25 cellular contexts compared by ENCODE assay signal in genomic region chr13:46531953-46532352, GRCh38. TPM values are rescaled to one million over a fixed set of nuclear protein-coding genes. Genes with fewer than 3 reads are reported as not detected.
DNase-seq lines count a peak whose midpoint lies in the region; ATAC-seq, FAIRE-seq and TF ChIP-seq lines count a peak whose summit lies in the region.
"Had no signal": no experiment of that assay in that cellular context is flagged by ENCODE, and none has a peak within 500 bp of the region (broad histone marks: within the 10 kb centered on the region; RNA-seq: fewer than 3 reads in every experiment).

No MANE protein-coding gene starts in this region.

- H3K27ac Mint-ChIP-seq in chondrocyte (ENCODE audit: unreplicated experiment) = no peak overlapping the region
- H3K27ac Mint-ChIP-seq: activated naive CD8-positive, alpha-beta T cell; B cell; dendritic cell treated with granulocyte-macrophage colony-stimulating factor and Interleukin-4, amounts not matched to agents 40 ng/mL and 50 ng/mL, for 4 days; naive thymus-derived CD8-positive, alpha-beta T cell had no signal

- no peaks in the 10 kb centered on the region for H3K79me2 ChIP-seq in GM12878 (ENCODE audit: control insufficient read depth, insufficient read depth, low read length)

- peak overlapping the region; percentile 59 for H2AFZ ChIP-seq in GM12878 (ENCODE audit: control insufficient read depth, low read depth, low read length)

- TF ChIP-seq CTCF in A549 (IDR thresholded peaks at IDR 0.05) (no peak), GM12878 (IDR thresholded peaks at IDR 0.05 in 2 of 3, conservative IDR thresholded peaks at IDR 0.05 in 1 of 3; ENCODE audit: control insufficient read depth in 2 of 3, extremely low read depth in 1 of 3, insufficient read depth in 1 of 3, low read depth in 3 of 3, low read length in 3 of 3) (no peak), chondrocyte (IDR thresholded peaks at IDR 0.05) (no peak)

- no peaks in the 10 kb centered on the region for H3K27me3 Mint-ChIP-seq in chondrocyte (ENCODE audit: low read depth)

- no peak for TF ChIP-seq RAD21 in A549 (conservative IDR thresholded peaks at IDR 0.05 in 1 of 2, IDR thresholded peaks at IDR 0.05 in 1 of 2)
- TF ChIP-seq RAD21 in GM12878 (IDR thresholded peaks at IDR 0.05; ENCODE audit: insufficient read depth, low read depth, low read length) = no peak

- TF ChIP-seq POLR2A in A549 (IDR thresholded peaks at IDR 0.05; ENCODE audit: low read length) (no peak), GM12878 (IDR thresholded peaks at IDR 0.05; ENCODE audit: low read depth, low read length) (no peak)

- 50% methylated on average over 3 of the region's 3 CpGs for WGBS in A549 (ENCODE audit: missing lambda C conversion rate)
- 32% methylated on average over 3 of the region's 3 CpGs for WGBS in GM12878 (ENCODE audit: insufficient coverage, insufficient replicate concordance, low lambda C conversion rate, missing lambda C conversion rate)

- in situ Hi-C loops in GM12878 (cut with MboI) = no loop called here

- TF ChIP-seq EP300 in A549 (IDR thresholded peaks at IDR 0.05) (no peak), GM12878 (IDR thresholded peaks at IDR 0.05; ENCODE audit: borderline replicate concordance in 1 of 2, control insufficient read depth in 1 of 2, low read depth in 2 of 2, low read length in 2 of 2) (no peak)

- intact Hi-C loops in GM12878 (cut with micrococcal nuclease; ENCODE audit: unreplicated experiment) = no loop called here

- no peaks in the 10 kb centered on the region for H3K36me3 ChIP-seq in GM12878 (ENCODE audit: control insufficient read depth in 2 of 2, insufficient read depth in 2 of 2, low read length in 1 of 2)
- H3K36me3 ChIP-seq: prostate gland had no signal

- H3K9me3 Mint-ChIP-seq in chondrocyte (ENCODE audit: low read depth) = no peaks in the 10 kb centered on the region
- H3K9me3 Mint-ChIP-seq: dendritic cell treated with granulocyte-macrophage colony-stimulating factor and Interleukin-4, amounts not matched to agents 40 ng/mL and 50 ng/mL, for 4 days; naive thymus-derived CD8-positive, alpha-beta T cell had no signal

- peak overlapping the region; percentile 71 to 78 for H3K27ac ChIP-seq in A549
- no peak overlapping the region for H3K27ac ChIP-seq in GM12878 (ENCODE audit: control insufficient read depth, insufficient read depth)
- H3K27ac ChIP-seq: prostate gland had no signal

- peak; percentile 17 to 54; a peak in 3 of 6 replicates for ATAC-seq in A549
- peak; percentile 61 for ATAC-seq in HG03039 (IDR thresholded peaks at IDR 0.05; ENCODE audit: unreplicated experiment)
- peak; percentile 75 for ATAC-seq in GM12878
- no peak for ATAC-seq in GM21576 (IDR thresholded peaks at IDR 0.05; ENCODE audit: unreplicated experiment)
- ATAC-seq: naive thymus-derived CD8-positive, alpha-beta T cell had no signal

- H3K4me3 Mint-ChIP-seq in chondrocyte (ENCODE audit: unreplicated experiment) = no peak overlapping the region
- H3K4me3 Mint-ChIP-seq: activated naive CD8-positive, alpha-beta T cell; B cell; dendritic cell treated with granulocyte-macrophage colony-stimulating factor and Interleukin-4, amounts not matched to agents 40 ng/mL and 50 ng/mL, for 4 days; naive thymus-derived CD8-positive, alpha-beta T cell had no signal

- CTCF ChIA-PET in A549 (lab: Yijun Ruan, JAX) (interaction anchor here (1.0 to 1.5 kb wide), 2 partner anchors 15 to 265 kb away, joined by 3 read pairs; partner anchors contain the start of gene ESD), GM12878 (lab: Yijun Ruan, JAX) (interaction anchor here (2.0 kb wide), 1 partner anchor 20 kb away, joined by 8 read pairs; no protein-coding TSS in a partner anchor)

- RAD21 ChIA-PET in GM12878 (lab: Charles Lee; ENCODE audit: unreplicated experiment) = no interaction called here

- H3K4me1 Mint-ChIP-seq in chondrocyte (ENCODE audit: low read depth) = peaks cover 23% of the 10 kb centered on the region
- H3K4me1 Mint-ChIP-seq: B cell had no signal

- DNase-seq in A549 (ENCODE audit: low read depth in 1 of 2, low spot score in 1 of 2) (peak in 1 of 2 experiments; percentile 14), GDM1 (lab: John Stamatoyannopoulos, UW) (peak; percentile 27), GM12878 (ENCODE audit: low read depth, low spot score) (no peak), chondrocyte (ENCODE audit: low spot score) (no peak), NCI-H2107 treated with DMSO at 0.1 percent for 48 hours (lab: John Stamatoyannopoulos, UW; ENCODE audit: unreplicated experiment) (no peak)
- no peak for DNase-seq in stimulated activated CD4-positive, alpha-beta T cell treated with anti-CD3 and anti-CD28 coated beads, Interleukin-12 subunit alpha, Interleukin-12 subunit beta, amount 100 ng/mL, for 4 hours
- DNase-seq: activated T-cell treated with anti-CD3 and anti-CD28 coated beads, Interleukin-2, amount 50 U/mL, for 48 hours; foreskin melanocyte; mesenchymal stem cell; naive thymus-derived CD8-positive, alpha-beta T cell; NCI-H1694; NCI-H446; NK-92 treated with Interleukin-12 subunit alpha and Interleukin-12 subunit beta, amount 100 ng/mL, for 24 hours; stimulated activated CD4-positive, alpha-beta T cell treated with anti-CD3 and anti-CD28 coated beads, Interleukin-4, amount 100 ng/mL, for 4 hours; SW 1271 had no signal

- H3K9ac ChIP-seq in GM12878 (ENCODE audit: control insufficient read depth, insufficient read depth, low read length) = no peak overlapping the region

- POLR2A ChIA-PET in A549 (lab: Yijun Ruan, JAX) (no interaction called here), GM12878 (lab: Charles Lee) (interaction anchor here (0.5 to 2.3 kb wide), 2 partner anchors 10 to 736 kb away, joined by 3 to 7 read pairs; no protein-coding TSS in a partner anchor)

- H4K20me1 ChIP-seq in GM12878 (ENCODE audit: control insufficient read depth, insufficient read depth) = no peaks in the 10 kb centered on the region; the same call in 1 of the 2 replicates

- no peaks in the 10 kb centered on the region for H3K9me3 ChIP-seq in A549
- no peaks in the 10 kb centered on the region for H3K9me3 ChIP-seq in GM12878 (replicated peaks; ENCODE audit: control insufficient read depth, insufficient read depth, low read length)
- H3K9me3 ChIP-seq: prostate gland had no signal

- peak overlapping the region; percentile 64 for H3K4me2 ChIP-seq in A549
- no peak overlapping the region; the same call in 1 of the 2 replicates for H3K4me2 ChIP-seq in GM12878 (ENCODE audit: control insufficient read depth, insufficient read depth)

- H3K27me3 ChIP-seq in GM12878 (replicated peaks in 1 of 2; ENCODE audit: control insufficient read depth in 2 of 2, insufficient read depth in 2 of 2, low read length in 1 of 2) = no peaks in the 10 kb centered on the region

- H3K4me1 ChIP-seq in A549 = peaks cover 52% of the 10 kb centered on the region
- peaks cover 7% of the 10 kb centered on the region; the same call in 1 of the 2 replicates for H3K4me1 ChIP-seq in GM12878 (ENCODE audit: control insufficient read depth, insufficient read depth, low read length)
- H3K4me1 ChIP-seq: prostate gland had no signal

- H3K36me3 Mint-ChIP-seq in chondrocyte (ENCODE audit: low read depth) = no peaks in the 10 kb centered on the region
- H3K36me3 Mint-ChIP-seq: naive thymus-derived CD8-positive, alpha-beta T cell had no signal

- no peak overlapping the region for H3K4me3 ChIP-seq in A549
- no peak overlapping the region for H3K4me3 ChIP-seq in GM12878
- H3K4me3 ChIP-seq: prostate gland, skin epidermis had no signal

- FAIRE-seq in A549 (lab: Jason Lieb, UNC) (no peak), GM12878 (lab: Jason Lieb, UNC) (no peak)
- FAIRE-seq: G401.6, H54, HTR-8/SVneo had no signal

- no TSS peak for BruUV-seq in GM12878 (replicated peaks; lab: Mats Ljungman, UMichigan)

- SMC1A ChIA-PET in GM12878 (lab: Charles Lee; ENCODE audit: uncharacterized antibody, unreplicated experiment) = interaction anchor here (0.7 to 1.4 kb wide), 4 partner anchors 10 to 199 kb away, joined by 3 to 4 read pairs (median 4); no protein-coding TSS in a partner anchor

TF ChIP-seq in A549, 52 proteins besides CTCF, POLR2A, EP300 and RAD21 (continues in another document):
- TF ChIP-seq MAFK (IDR thresholded peaks at IDR 0.05; ENCODE audit: partially characterized antibody) = peak; percentile 41
- TF ChIP-seq KDM1A (IDR thresholded peaks at IDR 0.05; ENCODE audit: low read depth) = no peak
- TF ChIP-seq ZSCAN20 (CRISPR knock-in tag; IDR thresholded peaks at IDR 0.05) = no peak
- TF ChIP-seq EHF (CRISPR knock-in tag; IDR thresholded peaks at IDR 0.05) = no peak
- no peak for TF ChIP-seq FOSL2 (IDR thresholded peaks at IDR 0.05)
- no peak for TF ChIP-seq FOSL2 (CRISPR knock-in tag; IDR thresholded peaks at IDR 0.05)

RNA-seq across cellular contexts. Expression of gene LRCH1, which starts 21.0 kb away (rescaled TPM):
- 16.4 and 21.9 TPM in 2 replicates for polyA plus RNA-seq in A549 (2011; rRNA removed)
- 3.6 and 4.2 TPM in 2 replicates for polyA plus RNA-seq in A549 (2012; cell fraction: cytosol; rRNA removed)
- polyA plus RNA-seq in A549 (2012; cell fraction: nucleus; rRNA removed) = 3.3 and 4.3 TPM in 2 replicates
- 7.4 to 8.5 TPM (median 8.2 TPM) in 3 replicates for polyA plus RNA-seq in A549 (2017; fragmentation: RNase III; extraction: RNeasy Plus Mini Kit Qiagen cat#74134 plus additional on column Dnase treatment)
- polyA minus RNA-seq in A549 (2011; rRNA and poly(A)+ RNA removed) = 18.7 and 19.8 TPM in 2 replicates
- total RNA-seq in GM12878 (2013; cell fraction: nucleolus; rRNA removed) = 234 and 245 TPM in 2 replicates
- total RNA-seq in GM12878 (2014; rRNA removed) = 13.2 and 13.8 TPM in 2 replicates
- 16.8 and 17.5 TPM in 2 replicates for total RNA-seq in GM12878 (2014; rRNA removed; fragmentation: Illumina TruSeq; extraction: Trizol)
- total RNA-seq in GM12878 (2021) = 23.3 and 24.0 TPM in 2 replicates
- polyA plus RNA-seq in GM12878 (2011; ENCODE audit: low read depth) = 11.3 TPM
- 48.9 and 51.6 TPM in 2 replicates for polyA plus RNA-seq in GM12878 (2011; rRNA removed)
- polyA plus RNA-seq in GM12878 (2011; cell fraction: cytosol; rRNA removed) = 21.1 and 23.9 TPM in 2 replicates
- 43.0 and 54.0 TPM in 2 replicates for polyA plus RNA-seq in GM12878 (2011; cell fraction: nucleus; rRNA removed)
- 16.7 and 24.5 TPM in 2 replicates for polyA plus RNA-seq in GM12878 (2012)
- polyA plus RNA-seq in GM12878 (2014; fragmentation: Illumina TruSeq; extraction: Trizol) = 20.0 and 23.4 TPM in 2 replicates
- 1 to 10 TPM; 5.3 to 5.4 TPM for polyA plus RNA-seq in GM12878 (2014; fragmentation: Nextera tagmentation; extraction: Ambion mirVana)
- 13.8 and 15.6 TPM in 2 replicates for polyA plus RNA-seq in GM12878 (2014; rRNA removed)
- 1 to 10 TPM; 7.9 to 9.2 TPM for polyA plus RNA-seq in GM12878 (2016; fragmentation: Nextera tagmentation; extraction: Ambion mirVana)
- polyA minus RNA-seq in GM12878 (2011; rRNA and poly(A)+ RNA removed) = 76.0 and 94.2 TPM in 2 replicates
- 19.8 and 21.5 TPM in 2 replicates for polyA minus RNA-seq in GM12878 (2011; cell fraction: cytosol; rRNA and poly(A)+ RNA removed)
- 103 and 119 TPM in 2 replicates for polyA minus RNA-seq in GM12878 (2011; cell fraction: nucleus; rRNA and poly(A)+ RNA removed)
- 14.0 to 14.4 TPM (median 14.1 TPM) in 3 replicates for total RNA-seq in chondrocyte
